In the genomic region with DNA sequence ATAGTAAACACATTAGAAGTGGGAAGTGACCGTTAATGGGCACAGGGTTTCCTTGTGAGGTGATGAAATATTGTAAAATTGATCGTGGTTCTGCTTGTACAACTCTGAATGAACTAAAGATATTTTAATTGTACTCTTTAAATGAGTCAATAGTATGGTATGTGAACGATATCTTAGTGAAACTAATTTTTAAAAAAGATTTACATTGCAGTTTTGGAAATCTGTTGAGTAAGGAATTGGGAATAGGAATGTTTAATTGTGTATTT, we compare ENCODE assay signal across 10 cellular contexts. TPM values are rescaled to one million over a fixed set of nuclear protein-coding genes. Genes with fewer than 3 reads are reported as not detected.
A peak's percentile ranks its signal among the peaks of the same experiment; 100 is the strongest.
DNase-seq lines count a peak whose midpoint lies in the region; ATAC-seq and TF ChIP-seq lines count a peak whose summit lies in the region.
"Had no signal": no experiment of that assay in that cellular context is flagged by ENCODE, and none has a peak within 500 bp of the region (broad histone marks: within the 10 kb centered on the region; RNA-seq: fewer than 3 reads in every experiment).

No MANE protein-coding gene starts in this region.

- peak overlapping the region; percentile 67 for H3K4me3 Mint-ChIP-seq in Calu3 (ENCODE audit: low read depth, unreplicated experiment)

- no peak for TF ChIP-seq CTCF in Calu3 (IDR thresholded peaks at IDR 0.05; ENCODE audit: unreplicated experiment)
- no peak for TF ChIP-seq CTCF in LNCaP clone FGC (IDR thresholded peaks at IDR 0.05; ENCODE audit: control insufficient read depth, extremely low read depth, insufficient read depth)
- no peak for TF ChIP-seq CTCF in breast epithelium (IDR thresholded peaks at IDR 0.05)
- no peak for TF ChIP-seq CTCF in neural cell (IDR thresholded peaks at IDR 0.05; ENCODE audit: poor library complexity, severe bottlenecking)
- TF ChIP-seq CTCF in GM13977 (IDR thresholded peaks at IDR 0.05; ENCODE audit: extremely low read depth, insufficient read depth, missing control alignments): no peak

- H3K9me3 Mint-ChIP-seq in Calu3 (ENCODE audit: low read depth, unreplicated experiment): no peaks in the 10 kb centered on the region

- H3K27me3 ChIP-seq in breast epithelium: no peaks in the 10 kb centered on the region
- H3K27me3 ChIP-seq in neural cell (ENCODE audit: insufficient read depth, low read depth, low read length): no peaks in the 10 kb centered on the region

- BruUV-seq in Calu3 (replicated peaks; lab: Mats Ljungman, UMichigan): no TSS peak

- no peak for TF ChIP-seq POLR2A in breast epithelium (IDR thresholded peaks at IDR 0.05)

- CTCF ChIA-PET in Calu3 (lab: Charles Lee): no interaction called here

- H3K4me1 ChIP-seq in breast epithelium: peaks cover 0 to 7% of the 10 kb centered on the region in 2 donors

- H3K27ac ChIP-seq in breast epithelium (peak overlapping the region; percentile 64 to 97), neural cell (ENCODE audit: low read length) (no peak overlapping the region)

- DNase-seq in Calu3 (no peak), LNCaP clone FGC (ENCODE audit: low read depth) (no peak), breast epithelium (ENCODE audit: low spot score in 2 of 2) (no peak), amygdala (lab: John Stamatoyannopoulos, UW) (no peak), GM13977 (ENCODE audit: low spot score) (no peak)
- DNase-seq: activated effector memory CD4-positive, alpha-beta T cell treated with Interleukin-2 at 50 U/mL for 16 hours; NCI-H526 treated with DMSO at 0.1 percent for 48 hours had no signal

- no peaks in the 10 kb centered on the region for H3K9me3 ChIP-seq in breast epithelium
- H3K9me3 ChIP-seq in neural cell (ENCODE audit: low read length): no peaks in the 10 kb centered on the region

- H3K36me3 ChIP-seq in breast epithelium (no peaks in the 10 kb centered on the region), neural cell (ENCODE audit: insufficient read depth, low read length) (no peaks in the 10 kb centered on the region)

- peaks cover 27% of the 10 kb centered on the region for H3K36me3 Mint-ChIP-seq in Calu3 (ENCODE audit: insufficient read depth, unreplicated experiment)

- H3K4me3 ChIP-seq in LNCaP clone FGC (ENCODE audit: low read depth, low read length) (peak overlapping the region; percentile 95), breast epithelium (peak overlapping the region in 1 of 3 donors; percentile 90), neural cell (ENCODE audit: low read length) (peak overlapping the region; percentile 87)

- H3K9me2 ChIP-seq in neural cell (ENCODE audit: insufficient read depth, low read length): no peaks in the 10 kb centered on the region

- no peak overlapping the region for H2AFZ ChIP-seq in neural cell (ENCODE audit: low read depth, low read length)

- H3K4me1 Mint-ChIP-seq in Calu3 (ENCODE audit: low read depth, unreplicated experiment): peaks cover 25% of the 10 kb centered on the region

- TF ChIP-seq RAD21 in neural cell (conservative IDR thresholded peaks at IDR 0.05): no peak

- in situ Hi-C loops in GM13977 (cut with MboI; ENCODE audit: low pct_unique_long_range_greater_than_20kb, low sequenced_read_pairs, unreplicated experiment): no loop called here

- ATAC-seq in HG02623 (IDR thresholded peaks at IDR 0.05; ENCODE audit: unreplicated experiment) (no peak), GM18870 (IDR thresholded peaks at IDR 0.05; ENCODE audit: unreplicated experiment) (no peak)

- H3K4me2 ChIP-seq in neural cell (ENCODE audit: low read length): peak overlapping the region; percentile 62

- H3K79me2 ChIP-seq in neural cell (replicated peaks; ENCODE audit: insufficient read depth, low read length): peaks cover 50% of the 10 kb centered on the region

- no peak overlapping the region for H3K9ac ChIP-seq in neural cell (ENCODE audit: low read length)

- H3K27ac Mint-ChIP-seq in Calu3 (ENCODE audit: unreplicated experiment): peak overlapping the region; percentile 51

- intact Hi-C loops in Calu3 (cut with micrococcal nuclease; ENCODE audit: unreplicated experiment) (loop anchor here (10.0 kb wide), 1 partner anchor 146 kb away; no protein-coding TSS in a partner anchor), breast epithelium (cut with DNase I; ENCODE audit: low total_unique reads) (no loop called here)

- no peaks in the 10 kb centered on the region for H3K27me3 Mint-ChIP-seq in Calu3 (ENCODE audit: unreplicated experiment)

- peaks cover 6% of the 10 kb centered on the region for H3F3A ChIP-seq in neural cell (ENCODE audit: insufficient read depth, low read length, poor library complexity, severe bottlenecking)

- no peaks in the 10 kb centered on the region for H4K20me1 ChIP-seq in neural cell (ENCODE audit: insufficient read depth)

- no peak for TF ChIP-seq EP300 in neural cell (conservative IDR thresholded peaks at IDR 0.05; ENCODE audit: poor library complexity, severe bottlenecking)

TF ChIP-seq in neural cell, 6 proteins besides CTCF, POLR2A, EP300 and RAD21:
- no peak for TF ChIP-seq EZH2 (IDR thresholded peaks at IDR 0.05; ENCODE audit: borderline replicate concordance, insufficient read depth, low read length, poor library complexity, severe bottlenecking)
- TF ChIP-seq, protein P1, sequence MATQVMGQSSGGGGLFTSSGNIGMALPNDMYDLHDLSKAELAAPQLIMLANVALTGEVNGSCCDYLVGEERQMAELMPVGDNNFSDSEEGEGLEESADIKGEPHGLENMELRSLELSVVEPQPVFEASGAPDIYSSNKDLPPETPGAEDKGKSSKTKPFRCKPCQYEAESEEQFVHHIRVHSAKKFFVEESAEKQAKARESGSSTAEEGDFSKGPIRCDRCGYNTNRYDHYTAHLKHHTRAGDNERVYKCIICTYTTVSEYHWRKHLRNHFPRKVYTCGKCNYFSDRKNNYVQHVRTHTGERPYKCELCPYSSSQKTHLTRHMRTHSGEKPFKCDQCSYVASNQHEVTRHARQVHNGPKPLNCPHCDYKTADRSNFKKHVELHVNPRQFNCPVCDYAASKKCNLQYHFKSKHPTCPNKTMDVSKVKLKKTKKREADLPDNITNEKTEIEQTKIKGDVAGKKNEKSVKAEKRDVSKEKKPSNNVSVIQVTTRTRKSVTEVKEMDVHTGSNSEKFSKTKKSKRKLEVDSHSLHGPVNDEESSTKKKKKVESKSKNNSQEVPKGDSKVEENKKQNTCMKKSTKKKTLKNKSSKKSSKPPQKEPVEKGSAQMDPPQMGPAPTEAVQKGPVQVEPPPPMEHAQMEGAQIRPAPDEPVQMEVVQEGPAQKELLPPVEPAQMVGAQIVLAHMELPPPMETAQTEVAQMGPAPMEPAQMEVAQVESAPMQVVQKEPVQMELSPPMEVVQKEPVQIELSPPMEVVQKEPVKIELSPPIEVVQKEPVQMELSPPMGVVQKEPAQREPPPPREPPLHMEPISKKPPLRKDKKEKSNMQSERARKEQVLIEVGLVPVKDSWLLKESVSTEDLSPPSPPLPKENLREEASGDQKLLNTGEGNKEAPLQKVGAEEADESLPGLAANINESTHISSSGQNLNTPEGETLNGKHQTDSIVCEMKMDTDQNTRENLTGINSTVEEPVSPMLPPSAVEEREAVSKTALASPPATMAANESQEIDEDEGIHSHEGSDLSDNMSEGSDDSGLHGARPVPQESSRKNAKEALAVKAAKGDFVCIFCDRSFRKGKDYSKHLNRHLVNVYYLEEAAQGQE (IDR thresholded peaks at IDR 0.05; ENCODE audit: borderline replicate concordance): no peak
- TF ChIP-seq POLR2AphosphoS5 (IDR thresholded peaks at IDR 0.05): no peak

RNA-seq across cellular contexts. Expression of a gene that starts 1.7 kb away (rescaled TPM):
- total RNA-seq in Calu3 (2022) (37.6 and 39.7 TPM in 2 replicates), breast epithelium (10 to 100 TPM; 47.8 to 71.1 (median 59.0) TPM)
- 63.5 and 73.7 TPM in 2 replicates for polyA plus RNA-seq in neural cell
- 92.5 and 100 TPM in 2 replicates for polyA minus RNA-seq in neural cell

RNA-seq across cellular contexts. Expression of a gene that starts 36.8 kb away (rescaled TPM):
- 9.4 and 12.0 TPM in 2 replicates for total RNA-seq in Calu3 (2022)
- 10 to 100 TPM; 11.5 to 14.6 (median 12.3) TPM for total RNA-seq in breast epithelium
- 7.2 and 8.4 TPM in 2 replicates for polyA plus RNA-seq in neural cell
- 6.1 and 7.5 TPM in 2 replicates for polyA minus RNA-seq in neural cell
